Comparison of ENCODE assay signal across 28 cellular contexts in genomic region chr2:114714316-114714715, GRCh38.
A peak's percentile ranks its signal among the peaks of the same experiment; 100 is the strongest.
DNase-seq lines count a peak whose midpoint lies in the region; ATAC-seq lines count a peak whose summit lies in the region.
"Had no signal": no experiment of that assay in that cellular context is flagged by ENCODE, and none has a peak within 500 bp of the region (broad histone marks: within the 10 kb centered on the region; RNA-seq: fewer than 3 reads in every experiment).

No MANE protein-coding gene starts in this region.

- ATAC-seq in HG02678 (IDR thresholded peaks at IDR 0.05; ENCODE audit: unreplicated experiment), result no peak
- ATAC-seq: activated CD4-positive, CD25-positive, alpha-beta regulatory T cell treated with anti-CD3 and anti-CD28 coated beads, Interleukin-2, amount 50 U/mL, for 24 hours; CD8-positive, alpha-beta T cell; heart left ventricle; left lung; naive thymus-derived CD8-positive, alpha-beta T cell had no signal

- peak; percentile 2 for DNase-seq in NCI-H1105 treated with DMSO at 0.1 percent for 48 hours (lab: John Stamatoyannopoulos, UW)
- no peak for DNase-seq in NCI-H1105 (lab: John Stamatoyannopoulos, UW)
- DNase-seq in medulla oblongata (ENCODE audit: extremely low spot score), result peak; percentile 64
- peak in 2 of 49 donors; percentile 4 to 42 for DNase-seq in substantia nigra (lab: John Stamatoyannopoulos, UW)
- no peak for DNase-seq in KBM-7
- no peak for DNase-seq in stimulated activated CD4-positive, alpha-beta T cell treated with anti-CD3 and anti-CD28 coated beads, Interleukin-2, amount 100 ng/mL, for 48 hours
- DNase-seq: 8988T; activated CD4-positive, alpha-beta memory T cell treated with anti-CD3 and anti-CD28 coated beads for 36 hours; activated naive CD8-positive, alpha-beta T cell treated with anti-CD3 and anti-CD28 coated beads for 36 hours; CD8-positive, alpha-beta T cell; GM23248; heart left ventricle; immature natural killer cell; left lung; naive thymus-derived CD8-positive, alpha-beta T cell; NCI-H1092; NCI-H2029 treated with DMSO at 0.1 percent for 48 hours; NCI-H446 treated with DMSO at 0.1 percent for 48 hours; NK-92 treated with Interleukin-12 subunit alpha and Interleukin-12 subunit beta, amount 100 ng/mL, for 24 hours; sigmoid colon; SJCRH30; T-helper 1 cell; upper lobe of left lung had no signal

- H3K27ac ChIP-seq in cingulate gyrus (ENCODE audit: low read depth, low read length) (peak overlapping the region; percentile 20), substantia nigra (ENCODE audit: low read depth, low read length, poor library complexity, severe bottlenecking) (peak overlapping the region; percentile 54)
- H3K27ac ChIP-seq: epithelial cell of prostate, GM23248, heart left ventricle, left lung, parathyroid adenoma, sigmoid colon, SJCRH30, upper lobe of left lung had no signal

- in situ Hi-C loops in KBM-7 (cut with MboI; ENCODE audit: low pct_unique_long_range_greater_than_20kb, low sequenced_read_pairs), result no loop called here

Comparison
In these comparisons a context has a peak if more than half of its experiments do, and no peak if none do; other contexts are left out.
1. DNase-seq: peak in NCI-H1105 treated with DMSO at 0.1 percent for 48 hours (single experiment) and medulla oblongata (single experiment); none in NCI-H1105 (single experiment), KBM-7 (single experiment) and stimulated activated CD4-positive, alpha-beta T cell treated with anti-CD3 and anti-CD28 coated beads, Interleukin-2, amount 100 ng/mL, for 48 hours (0 of 2).